Comparison of ENCODE assay signal across 17 cellular contexts in genomic region chr4:101175896-101176676, GRCh38.
A peak's percentile ranks its signal among the peaks of the same experiment; 100 is the strongest.
DNase-seq lines count a peak whose midpoint lies in the region; ATAC-seq and TF ChIP-seq lines count a peak whose summit lies in the region.
"Had no signal": no experiment of that assay in that cellular context is flagged by ENCODE, and none has a peak within 500 bp of the region (broad histone marks: within the 10 kb centered on the region; RNA-seq: fewer than 3 reads in every experiment).

No MANE protein-coding gene starts in this region.

- H3K9me3 ChIP-seq in body of pancreas (no peaks in the 10 kb centered on the region), lower lobe of right lung (no peaks in the 10 kb centered on the region)
- H3K9me3 ChIP-seq: ascending aorta, Peyer's patch had no signal

- H3K4me1 Mint-ChIP-seq in stimulated activated naive B cell treated with anti-CD40 and anti-IgM and Interleukin-4, amounts not matched to agents 10 μg/mL and 1 μg/mL and 100 μg/mL, for 72 hours = peaks cover 30 to 53% of the 10 kb centered on the region in 2 donors

- H3K36me3 ChIP-seq in body of pancreas (replicated peaks in 1 of 2; ENCODE audit: insufficient read depth in 1 of 2, low read depth in 2 of 2) = no peaks in the 10 kb centered on the region
- no peaks in the 10 kb centered on the region for H3K36me3 ChIP-seq in lower lobe of right lung
- H3K36me3 ChIP-seq: ascending aorta, Peyer's patch had no signal

- no peak overlapping the region for H3K27ac ChIP-seq in body of pancreas
- no peak overlapping the region for H3K27ac ChIP-seq in lower lobe of right lung
- H3K27ac ChIP-seq: ascending aorta, dorsolateral prefrontal cortex, Peyer's patch had no signal

- WGBS in body of pancreas, 2 donors = 76 to 77% methylated on average over 6 of the region's 6 CpGs

- intact Hi-C loops in body of pancreas (cut with DNase I) (no loop called here), lower lobe of right lung (cut with DNase I) (no loop called here)

- peak overlapping the region; percentile 65 for H3K27ac Mint-ChIP-seq in stimulated activated naive B cell treated with anti-CD40 and anti-IgM and Interleukin-4, amounts not matched to agents 10 μg/mL and 1 μg/mL and 100 μg/mL, for 72 hours
- H3K27ac Mint-ChIP-seq: activated T-cell treated with anti-CD3 and anti-CD28 coated beads, Interleukin-2, amount 50 U/mL, for 24 hours; T-cell had no signal

- TF ChIP-seq CTCF in body of pancreas (IDR thresholded peaks at IDR 0.05) (no peak), lower lobe of right lung (IDR thresholded peaks at IDR 0.05) (no peak)

- no peak overlapping the region for H3K4me3 ChIP-seq in body of pancreas
- H3K4me3 ChIP-seq in lower lobe of right lung = no peak overlapping the region
- H3K4me3 ChIP-seq: ascending aorta, dorsolateral prefrontal cortex, Peyer's patch had no signal

- no peak overlapping the region for H3K4me3 Mint-ChIP-seq in stimulated activated naive B cell treated with anti-CD40 and anti-IgM and Interleukin-4, amounts not matched to agents 10 μg/mL and 1 μg/mL and 100 μg/mL, for 72 hours
- H3K4me3 Mint-ChIP-seq: activated T-cell treated with anti-CD3 and anti-CD28 coated beads, Interleukin-2, amount 50 U/mL, for 24 hours; CD14-positive monocyte; T-cell had no signal

- H3K9me3 Mint-ChIP-seq in stimulated activated naive B cell treated with anti-CD40 and anti-IgM and Interleukin-4, amounts not matched to agents 10 μg/mL and 1 μg/mL and 100 μg/mL, for 72 hours = peaks cover 0 to 1% of the 10 kb centered on the region in 2 donors
- H3K9me3 Mint-ChIP-seq: activated T-cell treated with anti-CD3 and anti-CD28 coated beads, Interleukin-2, amount 50 U/mL, for 24 hours; CD14-positive monocyte; T-cell had no signal

- no peak for TF ChIP-seq POLR2A in body of pancreas (IDR thresholded peaks at IDR 0.05)

- DNase-seq in NCI-H2029 (lab: John Stamatoyannopoulos, UW) (peak; percentile 54), body of pancreas (peak in 3 of 4 donors; percentile 11 to 25 (median 22)), lower lobe of right lung (no peak), iPS-NIHi7 (ENCODE audit: extremely low spot score) (no peak)
- DNase-seq in stimulated activated naive B cell treated with anti-CD40 and anti-IgM and Interleukin-4, amounts not matched to agents 10 μg/mL and 1 μg/mL and 100 μg/mL, for 72 hours = no peak
- DNase-seq: activated CD4-positive, alpha-beta T cell treated with anti-CD3 and anti-CD28 coated beads for 1 hour; activated T-cell treated with anti-CD3 and anti-CD28 coated beads, Interleukin-2, amount 50 U/mL, for 24 hours; dorsolateral prefrontal cortex; NCI-H1105; NCI-H345; Peyer's patch; stimulated activated CD4-positive, alpha-beta T cell treated with anti-CD3 and anti-CD28 coated beads, Interleukin-2, amount 100 ng/mL, for 48 hours; T-cell had no signal

- H3K27me3 Mint-ChIP-seq in stimulated activated naive B cell treated with anti-CD40 and anti-IgM and Interleukin-4, amounts not matched to agents 10 μg/mL and 1 μg/mL and 100 μg/mL, for 72 hours = no peaks in the 10 kb centered on the region
- H3K27me3 Mint-ChIP-seq: activated T-cell treated with anti-CD3 and anti-CD28 coated beads, Interleukin-2, amount 50 U/mL, for 24 hours; T-cell had no signal

- peak; percentile 53 for ATAC-seq in body of pancreas
- ATAC-seq in lower lobe of right lung = peak; percentile 42 to 84
- ATAC-seq in stimulated activated naive B cell treated with anti-CD40 and anti-IgM and Interleukin-4, amounts not matched to agents 10 μg/mL and 1 μg/mL and 100 μg/mL, for 72 hours (replicated peaks) = peak; percentile 89 to 92
- ATAC-seq in GM19455 (IDR thresholded peaks at IDR 0.05; ENCODE audit: unreplicated experiment) = no peak
- no peak for ATAC-seq in GM21619 (IDR thresholded peaks at IDR 0.05; ENCODE audit: unreplicated experiment)
- ATAC-seq: T-cell had no signal

- H3K4me1 ChIP-seq in body of pancreas (peaks cover 8% of the 10 kb centered on the region), lower lobe of right lung (peaks cover 8% of the 10 kb centered on the region)
- H3K4me1 ChIP-seq: ascending aorta had no signal

- peaks cover 6 to 10% of the 10 kb centered on the region in 2 donors for H3K36me3 Mint-ChIP-seq in stimulated activated naive B cell treated with anti-CD40 and anti-IgM and Interleukin-4, amounts not matched to agents 10 μg/mL and 1 μg/mL and 100 μg/mL, for 72 hours
- H3K36me3 Mint-ChIP-seq: CD14-positive monocyte had no signal

- no peaks in the 10 kb centered on the region for H3K27me3 ChIP-seq in body of pancreas
- H3K27me3 ChIP-seq in lower lobe of right lung (ENCODE audit: low read depth) = no peaks in the 10 kb centered on the region
- H3K27me3 ChIP-seq: ascending aorta, dorsolateral prefrontal cortex, Peyer's patch had no signal

Comparison
In these comparisons a context has a peak if more than half of its experiments do, and no peak if none do; other contexts are left out.
1. DNase-seq: peak in NCI-H2029 (single experiment) and body of pancreas (3 of 4); none in lower lobe of right lung (single experiment), stimulated activated naive B cell treated with anti-CD40 and anti-IgM and Interleukin-4, amounts not matched to agents 10 μg/mL and 1 μg/mL and 100 μg/mL, for 72 hours (single experiment) and iPS-NIHi7 (single experiment).
2. ATAC-seq: peak in body of pancreas (single experiment), lower lobe of right lung (2 of 2) and stimulated activated naive B cell treated with anti-CD40 and anti-IgM and Interleukin-4, amounts not matched to agents 10 μg/mL and 1 μg/mL and 100 μg/mL, for 72 hours (2 of 2); none in GM19455 (single experiment) and GM21619 (single experiment).